Comparison of ENCODE assay signal across 8 cellular contexts in the genomic region with DNA sequence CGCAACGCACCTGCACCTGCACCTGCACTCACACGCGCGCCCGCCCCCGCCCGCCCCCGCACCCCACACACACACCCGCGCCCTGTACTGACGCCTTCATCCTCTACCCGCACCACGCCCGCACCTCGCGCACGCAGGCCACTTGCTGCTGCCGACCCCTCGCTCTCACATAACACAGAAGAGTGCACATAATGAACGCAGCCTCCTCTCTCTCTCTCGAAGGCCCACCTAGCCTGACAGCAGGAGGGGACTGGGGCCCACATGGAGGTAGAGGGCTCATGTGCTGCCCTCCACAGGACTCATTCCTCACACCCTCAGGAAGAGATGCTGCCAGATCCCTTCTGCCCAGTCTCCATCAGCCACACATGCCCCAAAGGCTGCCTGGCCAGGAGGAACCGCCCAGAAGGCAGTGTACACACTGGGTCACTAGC. TPM values are rescaled to one million over a fixed set of nuclear protein-coding genes. Genes with fewer than 3 reads are reported as not detected.
DNase-seq lines count a peak whose midpoint lies in the region; ATAC-seq and TF ChIP-seq lines count a peak whose summit lies in the region.

No MANE protein-coding gene starts in this region.

- H3K27me3 Mint-ChIP-seq in activated CD4-positive, alpha-beta T cell treated with anti-CD3 and anti-CD28 coated beads, Interleukin-2, amount 10 ng/mL, durations not matched to agents 24 days and 14 days: peaks cover 38% of the 10 kb centered on the region
- peaks cover 56 to 70% of the 10 kb centered on the region in 2 donors for H3K27me3 Mint-ChIP-seq in stimulated activated naive B cell treated with anti-CD40 and anti-IgM and Interleukin-4, amounts not matched to agents 10 μg/mL and 1 μg/mL and 100 μg/mL, for 72 hours

- ATAC-seq in RWPE2 (ENCODE audit: low read depth): peak; percentile 45; the same call in 2 of the 3 replicates
- ATAC-seq in heart right ventricle: peak in 7 of 8 donors; percentile 10 to 39 (median 24)
- ATAC-seq in stimulated activated naive B cell treated with anti-CD40 and anti-IgM and Interleukin-4, amounts not matched to agents 10 μg/mL and 1 μg/mL and 100 μg/mL, for 72 hours (replicated peaks): peak; percentile 20 to 24
- ATAC-seq in HG02571 (IDR thresholded peaks at IDR 0.05; ENCODE audit: unreplicated experiment): no peak
- ATAC-seq in left lung: no peak

- no peak for TF ChIP-seq CTCF in RWPE2 (IDR thresholded peaks at IDR 0.05; ENCODE audit: poor library complexity, severe bottlenecking)
- peak in 3 of 9 donors; percentile 34 to 37 (median 37) for TF ChIP-seq CTCF in heart right ventricle (IDR thresholded peaks at IDR 0.05)
- TF ChIP-seq CTCF in left lung (IDR thresholded peaks at IDR 0.05): no peak

- H3K4me3 ChIP-seq in RWPE2 (ENCODE audit: severe bottlenecking): no peak overlapping the region
- peak overlapping the region in 6 of 10 donors; percentile 27 to 50 (median 34) for H3K4me3 ChIP-seq in heart right ventricle
- no peak overlapping the region for H3K4me3 ChIP-seq in left lung

- peaks cover 3% of the 10 kb centered on the region for H3K4me1 Mint-ChIP-seq in activated CD4-positive, alpha-beta T cell treated with anti-CD3 and anti-CD28 coated beads, Interleukin-2, amount 10 ng/mL, durations not matched to agents 24 days and 14 days
- H3K4me1 Mint-ChIP-seq in stimulated activated naive B cell treated with anti-CD40 and anti-IgM and Interleukin-4, amounts not matched to agents 10 μg/mL and 1 μg/mL and 100 μg/mL, for 72 hours: peaks cover 14 to 20% of the 10 kb centered on the region in 2 donors

- H3K9me3 ChIP-seq in RWPE2 (ENCODE audit: severe bottlenecking): no peaks in the 10 kb centered on the region
- no peaks in the 10 kb centered on the region for H3K9me3 ChIP-seq in heart right ventricle
- H3K9me3 ChIP-seq in left lung: no peaks in the 10 kb centered on the region

- no peaks in the 10 kb centered on the region for H3K9me3 Mint-ChIP-seq in activated CD4-positive, alpha-beta T cell treated with anti-CD3 and anti-CD28 coated beads, Interleukin-2, amount 10 ng/mL, durations not matched to agents 24 days and 14 days
- peaks cover 0 to 4% of the 10 kb centered on the region in 2 donors for H3K9me3 Mint-ChIP-seq in stimulated activated naive B cell treated with anti-CD40 and anti-IgM and Interleukin-4, amounts not matched to agents 10 μg/mL and 1 μg/mL and 100 μg/mL, for 72 hours

- intact Hi-C loops in activated CD4-positive, alpha-beta T cell treated with anti-CD3 and anti-CD28 coated beads, Interleukin-2, amount 10 ng/mL, durations not matched to agents 24 days and 14 days (cut with micrococcal nuclease): no loop called here
- intact Hi-C loops in heart right ventricle (cut with DNase I) (loop anchor here in 1 of 10 donors (10.0 kb wide), 1 partner anchor 149 kb away; no protein-coding TSS in a partner anchor), left lung (cut with DNase I) (no loop called here)

- no peak overlapping the region for H3K27ac Mint-ChIP-seq in activated CD4-positive, alpha-beta T cell treated with anti-CD3 and anti-CD28 coated beads, Interleukin-2, amount 10 ng/mL, durations not matched to agents 24 days and 14 days
- peak overlapping the region; percentile 48 for H3K27ac Mint-ChIP-seq in stimulated activated naive B cell treated with anti-CD40 and anti-IgM and Interleukin-4, amounts not matched to agents 10 μg/mL and 1 μg/mL and 100 μg/mL, for 72 hours

- DNase-seq in activated CD4-positive, alpha-beta T cell treated with anti-CD3 and anti-CD28 coated beads, Interleukin-2, amount 10 ng/mL, durations not matched to agents 24 days and 14 days: peak; percentile 54
- DNase-seq in activated CD4-positive, alpha-beta T cell treated with anti-CD3 and anti-CD28 coated beads for 4 hours: no peak
- no peak for DNase-seq in RWPE2 (ENCODE audit: low spot score)
- DNase-seq in heart right ventricle: no peak
- DNase-seq in stimulated activated naive B cell treated with anti-CD40 and anti-IgM and Interleukin-4, amounts not matched to agents 10 μg/mL and 1 μg/mL and 100 μg/mL, for 72 hours: no peak
- no peak for DNase-seq in left lung
- DNase-seq in NCI-H446 treated with DMSO at 0.1 percent for 48 hours (lab: John Stamatoyannopoulos, UW): no peak

- H3K27ac ChIP-seq in RWPE2 (ENCODE audit: poor library complexity, severe bottlenecking) (no peak overlapping the region), heart right ventricle (peak overlapping the region in 2 of 10 donors; percentile 48 to 77), left lung (no peak overlapping the region)

- 3% methylated on average over 12 to 23 of the region's 23 CpGs for WGBS in heart right ventricle, 2 donors

- H3K27me3 ChIP-seq in RWPE2 (ENCODE audit: insufficient read depth, poor library complexity, severe bottlenecking): peaks cover 22% of the 10 kb centered on the region
- H3K27me3 ChIP-seq in heart right ventricle: peaks cover 0 to 36% (median 19%) of the 10 kb centered on the region in 7 donors
- H3K27me3 ChIP-seq in left lung: peaks cover 33 to 61% of the 10 kb centered on the region in 2 donors

- H3K4me1 ChIP-seq in RWPE2 (ENCODE audit: insufficient read depth, poor library complexity, severe bottlenecking) (no peaks in the 10 kb centered on the region), heart right ventricle (peaks cover 0 to 52% (median 8%) of the 10 kb centered on the region in 9 donors), left lung (no peaks in the 10 kb centered on the region)

- H3K36me3 Mint-ChIP-seq in activated CD4-positive, alpha-beta T cell treated with anti-CD3 and anti-CD28 coated beads, Interleukin-2, amount 10 ng/mL, durations not matched to agents 24 days and 14 days (ENCODE audit: low read depth): peaks cover 2% of the 10 kb centered on the region
- peaks cover 0 to 2% of the 10 kb centered on the region in 2 donors for H3K36me3 Mint-ChIP-seq in stimulated activated naive B cell treated with anti-CD40 and anti-IgM and Interleukin-4, amounts not matched to agents 10 μg/mL and 1 μg/mL and 100 μg/mL, for 72 hours

- H3K36me3 ChIP-seq in RWPE2 (ENCODE audit: low read depth): no peaks in the 10 kb centered on the region
- no peaks in the 10 kb centered on the region for H3K36me3 ChIP-seq in heart right ventricle
- no peaks in the 10 kb centered on the region for H3K36me3 ChIP-seq in left lung

- peak overlapping the region; percentile 81 for H3K4me3 Mint-ChIP-seq in activated CD4-positive, alpha-beta T cell treated with anti-CD3 and anti-CD28 coated beads, Interleukin-2, amount 10 ng/mL, durations not matched to agents 24 days and 14 days
- H3K4me3 Mint-ChIP-seq in stimulated activated naive B cell treated with anti-CD40 and anti-IgM and Interleukin-4, amounts not matched to agents 10 μg/mL and 1 μg/mL and 100 μg/mL, for 72 hours: peak overlapping the region; percentile 79 to 87

RNA-seq across cellular contexts. Expression of a gene that starts 0.4 kb away (rescaled TPM):
- 1.3 and 1.6 TPM in 2 replicates for total RNA-seq in activated CD4-positive, alpha-beta T cell treated with anti-CD3 and anti-CD28 coated beads, Interleukin-2, amount 10 ng/mL, durations not matched to agents 24 days and 14 days
- total RNA-seq in heart right ventricle (100 to 1,000 TPM in 6 of 10 donors, 10 to 100 TPM in 4; 70.6 to 152 (median 126) TPM), left lung (under 1 TPM; 0.17 to 0.18 TPM)
- 100 to 1,000 TPM in 1 of 2 donors, 10 to 100 TPM in 1; 30.8 to 107 TPM for polyA plus RNA-seq in heart right ventricle

Comparison
In these comparisons a context has a peak if more than half of its experiments do, and no peak if none do; other contexts are left out.
1. ATAC-seq: peak in RWPE2 (single experiment), heart right ventricle (7 of 8) and stimulated activated naive B cell treated with anti-CD40 and anti-IgM and Interleukin-4, amounts not matched to agents 10 μg/mL and 1 μg/mL and 100 μg/mL, for 72 hours (2 of 2); none in HG02571 (single experiment) and left lung (single experiment).
2. H3K4me3 ChIP-seq: peak in heart right ventricle (6 of 10); none in RWPE2 (single experiment) and left lung (0 of 2).
3. RNA of a gene that starts 0.4 kb away (total RNA-seq): 70.6 to 152 TPM in heart right ventricle; 1.3 to 1.6 TPM in activated CD4-positive, alpha-beta T cell treated with anti-CD3 and anti-CD28 coated beads, Interleukin-2, amount 10 ng/mL, durations not matched to agents 24 days and 14 days and 0.17 to 0.18 TPM in left lung; every median in the first group is over 10 times any median in the second.